In the genomic region with DNA sequence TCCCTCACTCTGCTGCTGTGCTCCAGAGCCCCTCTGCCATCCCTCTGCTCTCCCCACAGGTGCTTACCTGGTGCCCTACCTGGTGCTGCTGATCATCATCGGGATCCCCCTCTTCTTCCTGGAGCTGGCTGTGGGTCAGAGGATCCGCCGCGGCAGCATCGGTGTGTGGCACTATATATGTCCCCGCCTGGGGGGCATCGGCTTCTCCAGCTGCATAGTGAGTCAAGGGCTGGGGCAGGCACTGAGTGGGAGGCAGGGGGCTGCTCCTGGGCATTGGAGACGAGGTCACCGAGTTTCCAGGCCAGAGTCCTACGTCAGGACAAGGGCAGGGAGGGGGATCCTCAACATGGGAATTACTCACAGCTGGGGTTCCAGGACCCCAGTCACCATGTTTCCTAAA, we compare ENCODE assay signal across 23 cellular contexts. TPM values are rescaled to one million over a fixed set of nuclear protein-coding genes. Genes with fewer than 3 reads are reported as not detected.
"Had no signal": no experiment of that assay in that cellular context is flagged by ENCODE, and none has a peak within 500 bp of the region (broad histone marks: within the 10 kb centered on the region; RNA-seq: fewer than 3 reads in every experiment).

No MANE protein-coding gene starts in this region.

- H3K4me3 ChIP-seq: esophagus squamous epithelium, gastroesophageal sphincter, left ventricle myocardium inferior, lower lobe of right lung, thyroid gland had no signal

- H3K27me3 ChIP-seq: gastroesophageal sphincter, thyroid gland had no signal

- H3K36me3 ChIP-seq: esophagus squamous epithelium, gastroesophageal sphincter, left ventricle myocardium inferior, lower lobe of right lung, neutrophil, thyroid gland had no signal

- H3K27ac ChIP-seq: esophagus squamous epithelium, gastroesophageal sphincter, left ventricle myocardium inferior, lower lobe of right lung, neutrophil had no signal

- H3K9me3 Mint-ChIP-seq: effector memory CD8-positive, alpha-beta T cell; memory B cell; nephron progenitor cell; stimulated activated naive B cell treated with anti-CD40 and anti-IgM and Interleukin-4, amounts not matched to agents 10 μg/mL and 1 μg/mL and 100 μg/mL, for 72 hours; type B pancreatic cell had no signal

- H3K36me3 Mint-ChIP-seq: memory B cell; naive thymus-derived CD4-positive, alpha-beta T cell; stimulated activated naive B cell treated with anti-CD40 and anti-IgM and Interleukin-4, amounts not matched to agents 10 μg/mL and 1 μg/mL and 100 μg/mL, for 72 hours; type B pancreatic cell had no signal

- H3K4me1 ChIP-seq: lower lobe of right lung had no signal

- H3K4me1 Mint-ChIP-seq: memory B cell; naive thymus-derived CD4-positive, alpha-beta T cell; stimulated activated naive B cell treated with anti-CD40 and anti-IgM and Interleukin-4, amounts not matched to agents 10 μg/mL and 1 μg/mL and 100 μg/mL, for 72 hours had no signal

- DNase-seq: cortex of kidney; effector memory CD8-positive, alpha-beta T cell; esophagus squamous epithelium; foreskin fibroblast; kidney; left cardiac atrium; left ventricle myocardium inferior; lower lobe of right lung; midbrain; naive thymus-derived CD4-positive, alpha-beta T cell; nephron progenitor cell; stimulated activated CD4-positive, alpha-beta T cell treated with anti-CD3 and anti-CD28 coated beads, Interleukin-2, amount 100 ng/mL, for 24 hours; stimulated activated CD4-positive, alpha-beta T cell treated with anti-CD3 and anti-CD28 coated beads, Interleukin-4, amount 100 ng/mL, for 4 hours; stimulated activated naive B cell treated with anti-CD40 and anti-IgM and Interleukin-4, amounts not matched to agents 10 μg/mL and 1 μg/mL and 100 μg/mL, for 72 hours had no signal

- H3K4me3 Mint-ChIP-seq: effector memory CD8-positive, alpha-beta T cell; memory B cell; naive thymus-derived CD4-positive, alpha-beta T cell; nephron progenitor cell; stimulated activated naive B cell treated with anti-CD40 and anti-IgM and Interleukin-4, amounts not matched to agents 10 μg/mL and 1 μg/mL and 100 μg/mL, for 72 hours; type B pancreatic cell had no signal

- H3K27ac Mint-ChIP-seq: effector memory CD8-positive, alpha-beta T cell; memory B cell; naive thymus-derived CD4-positive, alpha-beta T cell; nephron progenitor cell; stimulated activated naive B cell treated with anti-CD40 and anti-IgM and Interleukin-4, amounts not matched to agents 10 μg/mL and 1 μg/mL and 100 μg/mL, for 72 hours; type B pancreatic cell had no signal

RNA-seq across cellular contexts. Expression of a gene that starts 21.7 kb away (rescaled TPM):
- total RNA-seq: left ventricle myocardium inferior; lower lobe of right lung; naive thymus-derived CD4-positive, alpha-beta T cell; pulmonary artery endothelial cell; sciatic nerve had no signal
- polyA plus RNA-seq: naive thymus-derived CD4-positive, alpha-beta T cell had no signal

RNA-seq across cellular contexts. Expression of a gene that starts 59.8 kb away (rescaled TPM):
- total RNA-seq: epithelial cell of proximal tubule; kidney; left cardiac atrium; left ventricle myocardium inferior; lower lobe of right lung; naive thymus-derived CD4-positive, alpha-beta T cell; pulmonary artery endothelial cell; sciatic nerve; skeletal muscle tissue had no signal
- polyA plus RNA-seq: naive thymus-derived CD4-positive, alpha-beta T cell had no signal
